4 cellular contexts compared by ENCODE assay signal in genomic region chrX:103104370-103104769, GRCh38. TPM values are rescaled to one million over a fixed set of nuclear protein-coding genes. Genes with fewer than 3 reads are reported as not detected.
"Had no signal": no experiment of that assay in that cellular context is flagged by ENCODE, and none has a peak within 500 bp of the region (broad histone marks: within the 10 kb centered on the region; RNA-seq: fewer than 3 reads in every experiment).

No MANE protein-coding gene starts in this region.

RNA-seq across cellular contexts. Expression of gene NXF3, which starts 11.4 kb away (rescaled TPM):
- total RNA-seq: hepatocyte, kidney epithelial cell, lung microvascular endothelial cell, mesothelial cell of epicardium had no signal

RNA-seq across cellular contexts. Expression of gene BEX1, which starts 40.4 kb away (rescaled TPM):
- total RNA-seq: lung microvascular endothelial cell had no signal
